1 cellular context compared by ENCODE assay signal in genomic region chr3:109863701-109864100, GRCh38.
TF ChIP-seq lines count a peak whose summit lies in the region.

No MANE protein-coding gene starts in this region.

TF ChIP-seq in GM23338, 12 proteins besides CTCF, POLR2A, EP300 and RAD21 (continued from another document):
- TF ChIP-seq ZNF462 (CRISPR knock-in tag; IDR thresholded peaks at IDR 0.05) = no peak
- TF ChIP-seq NANOG (IDR thresholded peaks at IDR 0.05; ENCODE audit: borderline replicate concordance) = no peak
- TF ChIP-seq CREB1 (CRISPR knock-in tag; IDR thresholded peaks at IDR 0.05; ENCODE audit: low read depth) = no peak
- TF ChIP-seq ETS1 (IDR thresholded peaks at IDR 0.05) = no peak
- TF ChIP-seq POLR2AphosphoS5 (IDR thresholded peaks at IDR 0.05; ENCODE audit: low read depth) = no peak
- no peak for TF ChIP-seq ZNF331 (CRISPR knock-in tag; IDR thresholded peaks at IDR 0.05; ENCODE audit: low read depth)
- no peak for TF ChIP-seq ZNF114 (CRISPR knock-in tag; IDR thresholded peaks at IDR 0.05)
- no peak for TF ChIP-seq EZH2phosphoT487 (IDR thresholded peaks at IDR 0.05; ENCODE audit: unreplicated experiment)
- TF ChIP-seq REST (IDR thresholded peaks at IDR 0.05; ENCODE audit: unreplicated experiment) = no peak
- no peak for TF ChIP-seq JUNB (IDR thresholded peaks at IDR 0.05; ENCODE audit: unreplicated experiment)
- no peak for TF ChIP-seq EZH2 (IDR thresholded peaks at IDR 0.05; ENCODE audit: low read depth, unreplicated experiment)
